ENCODE assay signal across 34 cellular contexts in genomic region chr7:110673148-110673547, GRCh38.
"Had no signal": no experiment of that assay in that cellular context is flagged by ENCODE, and none has a peak within 500 bp of the region (broad histone marks: within the 10 kb centered on the region; RNA-seq: fewer than 3 reads in every experiment).

No MANE protein-coding gene starts in this region.

- ATAC-seq: activated CD8-positive, alpha-beta T cell treated with anti-CD3 and anti-CD28 coated beads for 36 hours; activated naive CD4-positive, alpha-beta T cell treated with anti-CD3 and anti-CD28 coated beads, Interleukin-2, amount 50 U/mL, for 72 hours; activated T-cell treated with anti-CD3 and anti-CD28 coated beads, Interleukin-2, amount 50 U/mL, for 4 hours; activated T-cell treated with anti-CD3 and anti-CD28 coated beads, Interleukin-2, amount 50 U/mL, for 72 hours; activated T-helper 17 cell treated with anti-CD3 and anti-CD28 coated beads, Interleukin-2, amount 50 U/mL, for 72 hours; body of pancreas had no signal

- H3K27ac ChIP-seq: adrenal gland, body of pancreas, brain microvascular endothelial cell, breast epithelium, VCaP had no signal

- H3K27me3 ChIP-seq: adrenal gland, body of pancreas, brain microvascular endothelial cell, breast epithelium had no signal

- H3K9me3 ChIP-seq: adrenal gland, body of pancreas had no signal

- H3K27ac Mint-ChIP-seq: activated B cell treated with CpG ODN at 0.5 μM for 24 hours; activated CD4-positive, alpha-beta memory T cell treated with anti-CD3 and anti-CD28 coated beads for 36 hours; activated CD4-positive, alpha-beta T cell treated with anti-CD3 and anti-CD28 coated beads, Interleukin-2, amount 10 ng/mL, durations not matched to agents 24 days and 14 days; activated CD8-positive, alpha-beta T cell treated with anti-CD3 and anti-CD28 coated beads for 36 hours; activated naive CD4-positive, alpha-beta T cell treated with anti-CD3 and anti-CD28 coated beads for 36 hours; activated naive CD4-positive, alpha-beta T cell treated with anti-CD3 and anti-CD28 coated beads, Interleukin-2, amount 50 U/mL, for 72 hours; activated naive CD8-positive, alpha-beta T cell treated with anti-CD3 and anti-CD28 coated beads for 36 hours; activated T-cell treated with anti-CD3 and anti-CD28 coated beads, Interleukin-2, amount 50 U/mL, for 72 hours; activated T-helper 1 cell treated with anti-CD3 and anti-CD28 coated beads, Interleukin-12 subunit alpha, Interleukin-12 subunit beta, Interleukin-2, Interleukin-4 antibody, amounts not matched to agents 30 ng/mL and 10 ng/mL and 1 ng/mL, durations not matched to agents 14 hours and 24 hours and 36 hours; activated T-helper 17 cell treated with anti-CD3 and anti-CD28 coated beads, Interleukin-2, amount 50 U/mL, for 72 hours; T-helper 1 cell treated with Interleukin-12 subunit alpha and Interleukin-12 subunit beta and Interleukin-4 antibody, amounts not matched to agents 30 μg/mL and 1 μg/mL, for 36 hours; T-helper 2 cell treated with Interferon-gamma antibody and Interleukin-4, amounts not matched to agents 5 μg/mL and 100 μg/mL, for 36 hours had no signal

- H3K4me1 Mint-ChIP-seq: activated B cell treated with CpG ODN at 0.5 μM for 24 hours; activated CD4-positive, alpha-beta T cell treated with anti-CD3 and anti-CD28 coated beads, Interleukin-2, amount 10 ng/mL, durations not matched to agents 24 days and 14 days; activated naive CD8-positive, alpha-beta T cell treated with anti-CD3 and anti-CD28 coated beads for 36 hours; activated T-helper 17 cell treated with anti-CD3 and anti-CD28 coated beads, Interleukin-2, amount 50 U/mL, for 72 hours had no signal

- H3K4me3 ChIP-seq: adrenal gland, body of pancreas, breast epithelium had no signal

- H3K27me3 Mint-ChIP-seq: activated B cell treated with CpG ODN at 0.5 μM for 24 hours; activated CD4-positive, alpha-beta memory T cell treated with anti-CD3 and anti-CD28 coated beads for 36 hours; activated CD4-positive, alpha-beta T cell treated with anti-CD3 and anti-CD28 coated beads, Interleukin-2, amount 10 ng/mL, durations not matched to agents 24 days and 14 days; activated CD8-positive, alpha-beta T cell treated with anti-CD3 and anti-CD28 coated beads for 36 hours; activated naive CD8-positive, alpha-beta T cell treated with anti-CD3 and anti-CD28 coated beads for 36 hours; activated T-helper 17 cell treated with anti-CD3 and anti-CD28 coated beads, Interleukin-2, amount 50 U/mL, for 72 hours had no signal

- H3K36me3 ChIP-seq: adrenal gland, brain microvascular endothelial cell, breast epithelium had no signal

- H3K4me3 Mint-ChIP-seq: activated B cell treated with CpG ODN at 0.5 μM for 24 hours; activated CD4-positive, alpha-beta memory T cell treated with anti-CD3 and anti-CD28 coated beads for 36 hours; activated CD4-positive, alpha-beta T cell treated with anti-CD3 and anti-CD28 coated beads, Interleukin-2, amount 10 ng/mL, durations not matched to agents 24 days and 14 days; activated CD8-positive, alpha-beta T cell treated with anti-CD3 and anti-CD28 coated beads for 36 hours; activated naive CD4-positive, alpha-beta T cell treated with anti-CD3 and anti-CD28 coated beads for 36 hours; activated naive CD8-positive, alpha-beta T cell treated with anti-CD3 and anti-CD28 coated beads for 36 hours; activated T-cell treated with anti-CD3 and anti-CD28 coated beads, Interleukin-2, amount 50 U/mL, for 4 hours; activated T-cell treated with anti-CD3 and anti-CD28 coated beads, Interleukin-2, amount 50 U/mL, for 72 hours; activated T-helper 1 cell treated with anti-CD3 and anti-CD28 coated beads, Interleukin-12 subunit alpha, Interleukin-12 subunit beta, Interleukin-2, Interleukin-4 antibody, amounts not matched to agents 30 ng/mL and 10 ng/mL and 1 ng/mL, durations not matched to agents 14 hours and 24 hours and 36 hours; activated T-helper 17 cell treated with anti-CD3 and anti-CD28 coated beads, Interleukin-2, amount 50 U/mL, for 72 hours; T-helper 1 cell treated with Interleukin-12 subunit alpha and Interleukin-12 subunit beta and Interleukin-4 antibody, amounts not matched to agents 30 μg/mL and 1 μg/mL, for 36 hours; T-helper 2 cell treated with Interferon-gamma antibody and Interleukin-4, amounts not matched to agents 5 μg/mL and 100 μg/mL, for 36 hours had no signal

- H3K4me1 ChIP-seq: adrenal gland, body of pancreas, breast epithelium had no signal

- DNase-seq: activated B cell treated with CpG ODN at 0.5 μM for 24 hours; activated CD4-positive, alpha-beta memory T cell treated with anti-CD3 and anti-CD28 coated beads for 36 hours; activated CD4-positive, alpha-beta T cell treated with anti-CD3 and anti-CD28 coated beads for 4 hours; activated CD4-positive, alpha-beta T cell treated with anti-CD3 and anti-CD28 coated beads, Interleukin-2, amount 10 ng/mL, durations not matched to agents 24 days and 14 days; activated CD4-positive, alpha-beta T cell treated with anti-CD3 and anti-CD28 coated beads, Interleukin-2, amount 50 U/mL, for 1 hour; activated CD4-positive, alpha-beta T cell treated with anti-CD3 and anti-CD28 coated beads, Interleukin-2, amount 50 U/mL, for 4 hours; activated CD4-positive, CD25-positive, alpha-beta regulatory T cell treated with anti-CD3 and anti-CD28 coated beads, Interleukin-2, amount 50 U/mL, for 72 hours; activated CD8-positive, alpha-beta memory T cell treated with anti-CD3 and anti-CD28 coated beads, Interleukin-2, amount 50 U/mL, for 4 hours; activated CD8-positive, alpha-beta T cell treated with anti-CD3 and anti-CD28 coated beads for 36 hours; activated effector memory CD4-positive, alpha-beta T cell treated with anti-CD3 and anti-CD28 coated beads, Interleukin-2, amount 50 U/mL, for 16 hours; activated gamma-delta T cell treated with Interleukin-2 at 50 U/mL for 16 hours; activated naive CD4-positive, alpha-beta T cell; activated naive CD4-positive, alpha-beta T cell treated with anti-CD3 and anti-CD28 coated beads for 36 hours; activated naive CD4-positive, alpha-beta T cell treated with anti-CD3 and anti-CD28 coated beads, Interleukin-2, amount 50 U/mL, for 16 hours; activated naive CD8-positive, alpha-beta T cell treated with anti-CD3 and anti-CD28 coated beads for 36 hours; activated T-cell treated with anti-CD3 and anti-CD28 coated beads for 4 hours; activated T-cell treated with anti-CD3 and anti-CD28 coated beads, Interleukin-2, amount 50 U/mL, for 1 hour; activated T-cell treated with anti-CD3 and anti-CD28 coated beads, Interleukin-2, amount 50 U/mL, for 4 hours; activated T-cell treated with anti-CD3 and anti-CD28 coated beads, Interleukin-2, amount 50 U/mL, for 72 hours; adrenal gland; amniotic stem cell; aorta; body of pancreas; brain microvascular endothelial cell; central memory CD4-positive, alpha-beta T cell; T-helper 2 cell; T-helper 9 cell had no signal
